In the genomic region with DNA sequence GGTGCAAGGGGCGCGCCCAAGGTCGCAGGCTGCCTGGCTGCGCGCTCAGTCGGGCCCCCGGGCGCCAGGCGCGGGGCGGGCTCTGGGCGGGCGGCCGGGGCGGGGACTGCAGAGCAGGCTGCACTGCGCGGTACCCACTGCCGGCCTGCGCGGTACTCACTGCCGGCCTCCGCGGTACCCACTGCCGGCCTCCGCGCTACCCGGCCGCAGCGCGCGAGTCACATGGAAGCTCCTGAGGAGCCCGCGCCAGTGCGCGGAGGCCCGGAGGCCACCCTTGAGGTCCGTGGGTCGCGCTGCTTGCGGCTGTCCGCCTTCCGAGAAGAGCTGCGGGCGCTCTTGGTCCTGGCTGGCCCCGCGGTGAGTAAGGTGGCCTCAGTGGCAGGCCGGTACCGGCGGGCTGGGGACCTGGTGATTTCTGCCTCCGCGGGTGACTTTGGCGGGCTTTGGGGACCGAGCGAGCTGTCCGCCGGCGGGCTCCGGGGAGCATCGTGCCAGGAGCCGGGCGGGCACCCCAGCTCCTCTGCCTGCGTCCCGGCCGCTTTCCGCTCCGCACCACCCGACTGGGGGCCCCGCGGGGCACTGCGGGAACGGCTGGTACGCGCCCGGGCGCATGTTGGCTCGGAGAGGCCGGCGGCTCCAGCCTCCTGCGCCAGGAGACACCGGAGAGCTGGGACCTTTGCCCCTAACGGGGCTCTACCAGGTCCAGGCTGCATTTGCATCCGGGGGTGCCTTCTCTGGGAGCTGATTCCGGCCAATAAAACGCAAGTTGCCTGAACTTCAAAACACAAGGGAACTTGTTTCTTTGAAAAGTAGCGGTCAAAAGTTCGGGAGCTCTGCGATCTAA, we compare ENCODE assay signal across 8 cellular contexts. TPM values are rescaled to one million over a fixed set of nuclear protein-coding genes. Genes with fewer than 3 reads are reported as not detected.
DNase-seq lines count a peak whose midpoint lies in the region; ATAC-seq and TF ChIP-seq lines count a peak whose summit lies in the region.

A gene with protein sequence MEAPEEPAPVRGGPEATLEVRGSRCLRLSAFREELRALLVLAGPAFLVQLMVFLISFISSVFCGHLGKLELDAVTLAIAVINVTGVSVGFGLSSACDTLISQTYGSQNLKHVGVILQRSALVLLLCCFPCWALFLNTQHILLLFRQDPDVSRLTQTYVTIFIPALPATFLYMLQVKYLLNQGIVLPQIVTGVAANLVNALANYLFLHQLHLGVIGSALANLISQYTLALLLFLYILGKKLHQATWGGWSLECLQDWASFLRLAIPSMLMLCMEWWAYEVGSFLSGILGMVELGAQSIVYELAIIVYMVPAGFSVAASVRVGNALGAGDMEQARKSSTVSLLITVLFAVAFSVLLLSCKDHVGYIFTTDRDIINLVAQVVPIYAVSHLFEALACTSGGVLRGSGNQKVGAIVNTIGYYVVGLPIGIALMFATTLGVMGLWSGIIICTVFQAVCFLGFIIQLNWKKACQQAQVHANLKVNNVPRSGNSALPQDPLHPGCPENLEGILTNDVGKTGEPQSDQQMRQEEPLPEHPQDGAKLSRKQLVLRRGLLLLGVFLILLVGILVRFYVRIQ (plus strand): TSS at position 137 of the 844 bp plus-strand sequence. CDS start 86 bp downstream, at position 223.

- no peak for TF ChIP-seq POLR2A in breast epithelium (IDR thresholded peaks at IDR 0.05)

- intact Hi-C loops in breast epithelium (cut with DNase I; ENCODE audit: low total_unique reads) (no loop called here), left colon (cut with DNase I, micrococcal nuclease) (no loop called here)

- peak; percentile 67 for ATAC-seq in left colon
- peak; percentile 80 for ATAC-seq in stimulated activated memory B cell treated with anti-CD40 and anti-IgM and Interleukin-4, amounts not matched to agents 10 μg/mL and 1 μg/mL and 100 μg/mL, for 72 hours
- no peak for ATAC-seq in HG03354 (IDR thresholded peaks at IDR 0.05; ENCODE audit: poor library complexity, severe bottlenecking, unreplicated experiment)
- ATAC-seq in GM19351 (IDR thresholded peaks at IDR 0.05; ENCODE audit: unreplicated experiment) = no peak

- peaks cover 28% of the 10 kb centered on the region for H3K4me1 Mint-ChIP-seq in stimulated activated memory B cell treated with anti-CD40 and anti-IgM and Interleukin-4, amounts not matched to agents 10 μg/mL and 1 μg/mL and 100 μg/mL, for 72 hours

- H3K4me3 ChIP-seq in breast epithelium = peak within 1 kb of the TSS; percentile 51 to 71 (median 59)

- H3K4me1 ChIP-seq in breast epithelium = peaks cover 0 to 8% of the 10 kb centered on the region in 2 donors

- H3K9me3 ChIP-seq in breast epithelium = no peaks in the 10 kb centered on the region

- no peak within 1 kb of the TSS for H3K27ac ChIP-seq in breast epithelium

- TF ChIP-seq CTCF in breast epithelium (IDR thresholded peaks at IDR 0.05) = no peak

- DNase-seq in D341Med (ENCODE audit: low spot score) = peak; percentile 49
- DNase-seq in NCI-H1105 (lab: John Stamatoyannopoulos, UW) = peak; percentile 41
- no peak for DNase-seq in breast epithelium (ENCODE audit: low spot score in 2 of 2)
- peak in 1 of 2 donors; percentile 20 for DNase-seq in left colon
- no peak for DNase-seq in NCI-H1048 (lab: John Stamatoyannopoulos, UW)

- H3K27me3 Mint-ChIP-seq in stimulated activated memory B cell treated with anti-CD40 and anti-IgM and Interleukin-4, amounts not matched to agents 10 μg/mL and 1 μg/mL and 100 μg/mL, for 72 hours = peaks cover 59% of the 10 kb centered on the region

- no peaks in the 10 kb centered on the region for H3K36me3 Mint-ChIP-seq in stimulated activated memory B cell treated with anti-CD40 and anti-IgM and Interleukin-4, amounts not matched to agents 10 μg/mL and 1 μg/mL and 100 μg/mL, for 72 hours

- peak within 1 kb of the TSS; percentile 72 for H3K4me3 Mint-ChIP-seq in stimulated activated memory B cell treated with anti-CD40 and anti-IgM and Interleukin-4, amounts not matched to agents 10 μg/mL and 1 μg/mL and 100 μg/mL, for 72 hours

- H3K9me3 Mint-ChIP-seq in stimulated activated memory B cell treated with anti-CD40 and anti-IgM and Interleukin-4, amounts not matched to agents 10 μg/mL and 1 μg/mL and 100 μg/mL, for 72 hours = no peaks in the 10 kb centered on the region

- peaks cover 0 to 24% of the 10 kb centered on the region in 2 donors for H3K27me3 ChIP-seq in breast epithelium

- peak within 1 kb of the TSS; percentile 3 for H3K27ac Mint-ChIP-seq in stimulated activated memory B cell treated with anti-CD40 and anti-IgM and Interleukin-4, amounts not matched to agents 10 μg/mL and 1 μg/mL and 100 μg/mL, for 72 hours

- H3K36me3 ChIP-seq in breast epithelium = no peaks in the 10 kb centered on the region

RNA-seq across cellular contexts. Expression of the gene that starts here (rescaled TPM):
- 10 to 100 TPM in 1 of 3 donors, 1 to 10 TPM in 2; 3.8 to 22.1 (median 8.8) TPM for total RNA-seq in breast epithelium
- 1 to 10 TPM in 1 of 2 donors, under 1 TPM in 1; 0.52 to 1.2 TPM for total RNA-seq in left colon

Comparison
In these comparisons a context has a peak if more than half of its experiments do, and no peak if none do; other contexts are left out.
1. DNase-seq: peak in D341Med (single experiment) and NCI-H1105 (single experiment); none in breast epithelium (0 of 2) and NCI-H1048 (single experiment).
2. ATAC-seq: peak in left colon (single experiment) and stimulated activated memory B cell treated with anti-CD40 and anti-IgM and Interleukin-4, amounts not matched to agents 10 μg/mL and 1 μg/mL and 100 μg/mL, for 72 hours (single experiment); none in HG03354 (single experiment) and GM19351 (single experiment).